Comparison of ENCODE assay signal across 18 cellular contexts in the genomic region with DNA sequence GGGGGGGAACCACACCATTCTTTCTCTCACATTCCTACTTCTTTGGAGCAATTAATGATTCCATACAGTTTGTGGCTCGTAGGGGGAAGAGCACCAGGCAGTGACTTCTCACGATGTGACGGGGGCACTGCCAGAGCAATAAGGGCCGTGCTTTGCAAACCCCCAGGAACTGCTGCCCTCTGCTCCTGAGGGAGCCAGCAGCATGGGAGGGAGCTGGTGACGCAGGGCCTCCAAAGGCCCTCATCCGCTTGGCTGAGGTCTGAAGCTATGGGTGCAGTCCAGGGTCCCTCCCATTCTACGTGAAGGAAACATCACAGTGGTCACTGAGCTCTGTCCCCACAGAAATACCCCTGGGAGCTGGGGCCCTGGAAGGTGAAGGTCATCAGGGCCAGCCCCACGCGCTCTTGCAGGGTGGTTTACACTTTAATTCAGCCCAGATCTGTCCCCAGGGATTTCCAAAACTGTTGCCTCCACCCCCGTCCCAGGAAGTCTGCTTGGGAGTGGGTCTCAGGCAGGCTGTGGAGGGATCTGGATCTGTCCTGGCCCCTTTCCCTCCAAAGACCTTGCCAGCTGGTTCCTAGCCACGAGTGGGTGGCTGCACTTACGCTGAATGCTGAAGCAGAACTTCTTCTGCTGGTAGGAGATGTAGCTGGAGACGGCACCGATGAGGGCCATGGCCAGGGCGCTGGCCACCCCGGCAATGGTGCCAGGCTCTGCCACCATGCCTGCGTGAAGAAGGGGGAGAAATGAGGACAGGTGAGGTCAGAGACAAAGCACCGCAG.
DNase-seq lines count a peak whose midpoint lies in the region; ATAC-seq and TF ChIP-seq lines count a peak whose summit lies in the region.
"Had no signal": no experiment of that assay in that cellular context is flagged by ENCODE, and none has a peak within 500 bp of the region (broad histone marks: within the 10 kb centered on the region; RNA-seq: fewer than 3 reads in every experiment).

No MANE protein-coding gene starts in this region.

- H4K20me1 ChIP-seq in PC-3 (ENCODE audit: low read length) = no peaks in the 10 kb centered on the region

- H3K27ac ChIP-seq in cingulate gyrus (ENCODE audit: low read depth, low read length) (peak overlapping the region; percentile 54), PC-3 (ENCODE audit: low read length) (no peak overlapping the region)
- H3K27ac ChIP-seq: 22Rv1, A549, C4-2B, HL-60 had no signal

- no TSS peak for BruUV-seq in PC-3 (replicated peaks; lab: Mats Ljungman, UMichigan)

- H3K36me3 Mint-ChIP-seq in activated CD8-positive, alpha-beta memory T cell treated with anti-CD3 and anti-CD28 coated beads, Interleukin-2, amount 10 ng/mL, durations not matched to agents 7 days and 5 days = no peaks in the 10 kb centered on the region
- H3K36me3 Mint-ChIP-seq in neural crest cell (ENCODE audit: low read depth) = peaks cover 8% of the 10 kb centered on the region
- H3K36me3 Mint-ChIP-seq in stimulated activated naive B cell treated with anti-CD40 and anti-IgM and Interleukin-4, amounts not matched to agents 10 μg/mL and 1 μg/mL and 100 μg/mL, for 72 hours = no peaks in the 10 kb centered on the region
- H3K36me3 Mint-ChIP-seq in natural killer cell = no peaks in the 10 kb centered on the region

- no peaks in the 10 kb centered on the region for H3F3A ChIP-seq in PC-3 (ENCODE audit: low read length, unreplicated experiment)

- H3K9ac ChIP-seq in PC-3 (ENCODE audit: low read length) = no peak overlapping the region

- no peaks in the 10 kb centered on the region for H3K9me3 ChIP-seq in PC-3 (ENCODE audit: low read length)
- H3K9me3 ChIP-seq: A549, Caco-2 had no signal

- intact Hi-C loops in PC-3 (cut with micrococcal nuclease) (no loop called here), natural killer cell (cut with micrococcal nuclease) (no loop called here)

- H3K36me3 ChIP-seq in PC-3 (ENCODE audit: low read depth, low read length) = no peaks in the 10 kb centered on the region

- no peaks in the 10 kb centered on the region for H3K9me2 ChIP-seq in PC-3 (replicated peaks; ENCODE audit: low read length)

- CTCF ChIA-PET in activated CD8-positive, alpha-beta memory T cell treated with anti-CD3 and anti-CD28 coated beads, Interleukin-2, amount 10 ng/mL, durations not matched to agents 7 days and 5 days (lab: Charles Lee) = interaction anchor here (1.0 to 1.2 kb wide), 2 partner anchors 306 to 307 kb away, joined by 3 to 7 read pairs; no protein-coding TSS in a partner anchor
- CTCF ChIA-PET in PC-3 (lab: Charles Lee) = no interaction called here

- no peaks in the 10 kb centered on the region for H3K4me1 ChIP-seq in PC-3 (ENCODE audit: insufficient read depth, low read length)
- H3K4me1 ChIP-seq: Caco-2 had no signal

- H3K9me3 Mint-ChIP-seq in activated CD8-positive, alpha-beta memory T cell treated with anti-CD3 and anti-CD28 coated beads, Interleukin-2, amount 10 ng/mL, durations not matched to agents 7 days and 5 days (ENCODE audit: low read depth) = no peaks in the 10 kb centered on the region
- H3K9me3 Mint-ChIP-seq in neural crest cell (no peaks in the 10 kb centered on the region), natural killer cell (no peaks in the 10 kb centered on the region)
- no peaks in the 10 kb centered on the region for H3K9me3 Mint-ChIP-seq in stimulated activated naive B cell treated with anti-CD40 and anti-IgM and Interleukin-4, amounts not matched to agents 10 μg/mL and 1 μg/mL and 100 μg/mL, for 72 hours
- H3K9me3 Mint-ChIP-seq: CD4-positive, alpha-beta T cell; GM23338; HFFc6 had no signal

- DNase-seq in activated CD8-positive, alpha-beta memory T cell treated with anti-CD3 and anti-CD28 coated beads for 24 hours = peak; percentile 45
- DNase-seq in activated CD8-positive, alpha-beta memory T cell treated with anti-CD3 and anti-CD28 coated beads, Interleukin-2, amount 10 ng/mL, durations not matched to agents 7 days and 5 days = no peak
- DNase-seq in neural crest cell (ENCODE audit: low read depth, low spot score) (no peak), PC-3 (no peak), natural killer cell (no peak)
- no peak for DNase-seq in stimulated activated naive B cell treated with anti-CD40 and anti-IgM and Interleukin-4, amounts not matched to agents 10 μg/mL and 1 μg/mL and 100 μg/mL, for 72 hours
- DNase-seq: AML-193; Caco-2; CD4-positive, alpha-beta T cell; GDM1; HFFc6 had no signal

- POLR2A ChIA-PET in PC-3 (lab: Charles Lee; ENCODE audit: unreplicated experiment) = no interaction called here

- H3K4me3 Mint-ChIP-seq in activated CD8-positive, alpha-beta memory T cell treated with anti-CD3 and anti-CD28 coated beads, Interleukin-2, amount 10 ng/mL, durations not matched to agents 7 days and 5 days = no peak overlapping the region
- no peak overlapping the region for H3K4me3 Mint-ChIP-seq in neural crest cell
- H3K4me3 Mint-ChIP-seq in stimulated activated naive B cell treated with anti-CD40 and anti-IgM and Interleukin-4, amounts not matched to agents 10 μg/mL and 1 μg/mL and 100 μg/mL, for 72 hours = no peak overlapping the region
- H3K4me3 Mint-ChIP-seq in natural killer cell = no peak overlapping the region
- H3K4me3 Mint-ChIP-seq: CD4-positive, alpha-beta T cell; GM23338; HFFc6 had no signal

- TF ChIP-seq CTCF in neural crest cell (conservative IDR thresholded peaks at IDR 0.05) (no peak), PC-3 (conservative IDR thresholded peaks at IDR 0.05; ENCODE audit: low read depth, low read length) (no peak), natural killer cell (IDR thresholded peaks at IDR 0.05) (no peak)

- peaks cover 8% of the 10 kb centered on the region for H3K4me1 Mint-ChIP-seq in activated CD8-positive, alpha-beta memory T cell treated with anti-CD3 and anti-CD28 coated beads, Interleukin-2, amount 10 ng/mL, durations not matched to agents 7 days and 5 days
- H3K4me1 Mint-ChIP-seq in neural crest cell = peaks cover 9% of the 10 kb centered on the region
- H3K4me1 Mint-ChIP-seq in stimulated activated naive B cell treated with anti-CD40 and anti-IgM and Interleukin-4, amounts not matched to agents 10 μg/mL and 1 μg/mL and 100 μg/mL, for 72 hours = peaks cover 3 to 18% of the 10 kb centered on the region in 2 donors
- peaks cover 0 to 7% of the 10 kb centered on the region in 2 donors for H3K4me1 Mint-ChIP-seq in natural killer cell

- H3K27me3 ChIP-seq in PC-3 (ENCODE audit: low read length) = no peaks in the 10 kb centered on the region

- no peak overlapping the region for H3K4me3 ChIP-seq in PC-3 (ENCODE audit: low read length)
- H3K4me3 ChIP-seq: A549, GM23338 had no signal

- H3K79me2 ChIP-seq in PC-3 (ENCODE audit: low read length) = no peaks in the 10 kb centered on the region

- no peak overlapping the region for H2AFZ ChIP-seq in PC-3 (ENCODE audit: low read length)
- H2AFZ ChIP-seq: GM23338 had no signal

- ATAC-seq in activated CD8-positive, alpha-beta memory T cell treated with anti-CD3 and anti-CD28 coated beads, Interleukin-2, amount 10 ng/mL, durations not matched to agents 7 days and 5 days = no peak
- no peak for ATAC-seq in PC-3
- no peak for ATAC-seq in stimulated activated naive B cell treated with anti-CD40 and anti-IgM and Interleukin-4, amounts not matched to agents 10 μg/mL and 1 μg/mL and 100 μg/mL, for 72 hours (replicated peaks)
- no peak for ATAC-seq in natural killer cell
- ATAC-seq: A549, GM23338, HCT116 had no signal

- no peak overlapping the region for H3K27ac Mint-ChIP-seq in activated CD8-positive, alpha-beta memory T cell treated with anti-CD3 and anti-CD28 coated beads, Interleukin-2, amount 10 ng/mL, durations not matched to agents 7 days and 5 days
- H3K27ac Mint-ChIP-seq in neural crest cell (ENCODE audit: unreplicated experiment) (peak overlapping the region; percentile 35), natural killer cell (no peak overlapping the region)
- H3K27ac Mint-ChIP-seq in stimulated activated naive B cell treated with anti-CD40 and anti-IgM and Interleukin-4, amounts not matched to agents 10 μg/mL and 1 μg/mL and 100 μg/mL, for 72 hours = no peak overlapping the region
- H3K27ac Mint-ChIP-seq: CD4-positive, alpha-beta T cell; HFFc6 had no signal

- no peaks in the 10 kb centered on the region for H3K27me3 Mint-ChIP-seq in activated CD8-positive, alpha-beta memory T cell treated with anti-CD3 and anti-CD28 coated beads, Interleukin-2, amount 10 ng/mL, durations not matched to agents 7 days and 5 days
- H3K27me3 Mint-ChIP-seq in neural crest cell (ENCODE audit: low read depth) (no peaks in the 10 kb centered on the region), natural killer cell (ENCODE audit: low read depth in 2 of 2) (no peaks in the 10 kb centered on the region)
- no peaks in the 10 kb centered on the region for H3K27me3 Mint-ChIP-seq in stimulated activated naive B cell treated with anti-CD40 and anti-IgM and Interleukin-4, amounts not matched to agents 10 μg/mL and 1 μg/mL and 100 μg/mL, for 72 hours
- H3K27me3 Mint-ChIP-seq: CD4-positive, alpha-beta T cell had no signal

- no peak overlapping the region for H3K4me2 ChIP-seq in PC-3 (ENCODE audit: low read length)
- H3K4me2 ChIP-seq: A549, GM23338 had no signal
